ENCODE assay signal across 29 cellular contexts in genomic region chr12:105436636-105437035, GRCh38.
"Had no signal": no experiment of that assay in that cellular context is flagged by ENCODE, and none has a peak within 500 bp of the region (broad histone marks: within the 10 kb centered on the region; RNA-seq: fewer than 3 reads in every experiment).

No MANE protein-coding gene starts in this region.

- DNase-seq: naive thymus-derived CD8-positive, alpha-beta T cell; nephron progenitor cell; occipital lobe; ovary; posterior cingulate gyrus; psoas muscle; right cardiac atrium; right lobe of liver; sigmoid colon; small intestine; stimulated activated CD4-positive, alpha-beta T cell treated with anti-CD3 and anti-CD28 coated beads, Interleukin-15, amount 100 ng/mL, for 24 hours; stimulated activated CD4-positive, alpha-beta T cell treated with anti-CD3 and anti-CD28 coated beads, Interleukin-2, amount 100 ng/mL, for 24 hours; stimulated activated CD4-positive, alpha-beta T cell treated with anti-CD3 and anti-CD28 coated beads, Interleukin-2, amount 100 ng/mL, for 48 hours; stimulated activated CD4-positive, alpha-beta T cell treated with anti-CD3 and anti-CD28 coated beads, Interleukin-4, amount 100 ng/mL, for 24 hours; stimulated activated naive B cell treated with anti-CD40 and anti-IgM and Interleukin-4, amounts not matched to agents 10 μg/mL and 1 μg/mL and 100 μg/mL, for 72 hours; stimulated activated naive CD4-positive, alpha-beta T cell treated with Interleukin-2 at 50 U/mL for 16 hours; stomach; thyroid gland; trophoblast cell; upper lobe of left lung had no signal

- H3K4me1 Mint-ChIP-seq: naive thymus-derived CD8-positive, alpha-beta T cell; stimulated activated effector memory CD8-positive, alpha-beta T cell treated with anti-CD3 and anti-CD28 coated beads, Interleukin-12 subunit alpha, Interleukin-12 subunit beta, amount 100 ng/mL, for 72 hours had no signal

- H3K4me1 ChIP-seq: psoas muscle, right lobe of liver, sigmoid colon, stomach, thyroid gland, tibial nerve, upper lobe of left lung, vagina had no signal

- H3K9me3 ChIP-seq: ovary, psoas muscle, right lobe of liver, thoracic aorta, thyroid gland, tibial nerve, vagina had no signal

- H3K79me2 ChIP-seq: parathyroid adenoma had no signal

- H3K9ac ChIP-seq: parathyroid adenoma had no signal

- H3K27ac Mint-ChIP-seq: naive thymus-derived CD8-positive, alpha-beta T cell; natural killer cell treated with Interleukin-12 subunit alpha and Interleukin-12 subunit beta and Interleukin-15 and Interleukin-18, amount 100 ng/mL, for 72 hours; nephron progenitor cell; progenitor cell of endocrine pancreas; stimulated activated effector memory CD8-positive, alpha-beta T cell treated with anti-CD3 and anti-CD28 coated beads, Interleukin-12 subunit alpha, Interleukin-12 subunit beta, amount 100 ng/mL, for 72 hours; stimulated activated naive B cell treated with anti-CD40 and anti-IgM and Interleukin-4, amounts not matched to agents 10 μg/mL and 1 μg/mL and 100 μg/mL, for 72 hours; stimulated activated naive CD8-positive, alpha-beta T cell treated with anti-CD3 and anti-CD28 coated beads, Interleukin-15, Interleukin-2, amounts not matched to agents 100 ng/mL and 50 ng/mL, for 24 hours had no signal

- H3K36me3 Mint-ChIP-seq: natural killer cell treated with Interleukin-12 subunit alpha and Interleukin-12 subunit beta and Interleukin-15 and Interleukin-18, amount 100 ng/mL, for 72 hours; stimulated activated effector memory CD8-positive, alpha-beta T cell treated with anti-CD3 and anti-CD28 coated beads, Interleukin-12 subunit alpha, Interleukin-12 subunit beta, amount 100 ng/mL, for 72 hours had no signal

- H2AFZ ChIP-seq: parathyroid adenoma had no signal

- H3K27ac ChIP-seq: ovary, parathyroid adenoma, psoas muscle, right lobe of liver, sigmoid colon, stomach, thoracic aorta, thyroid gland, tibial nerve, upper lobe of left lung, vagina had no signal

- H3K27me3 ChIP-seq: ovary, right lobe of liver, sigmoid colon, thyroid gland, tibial nerve, upper lobe of left lung, vagina had no signal

- H3K27me3 Mint-ChIP-seq: progenitor cell of endocrine pancreas had no signal

- H3K4me3 ChIP-seq: ovary, psoas muscle, right lobe of liver, sigmoid colon, stomach, thoracic aorta, thyroid gland, tibial nerve, upper lobe of left lung, vagina had no signal

- H3K36me3 ChIP-seq: ovary, right lobe of liver, sigmoid colon, stomach, thoracic aorta, thyroid gland, tibial nerve, upper lobe of left lung, vagina had no signal

- H3K4me3 Mint-ChIP-seq: naive thymus-derived CD8-positive, alpha-beta T cell; natural killer cell treated with Interleukin-12 subunit alpha and Interleukin-12 subunit beta and Interleukin-15 and Interleukin-18, amount 100 ng/mL, for 72 hours; nephron progenitor cell; neural crest cell; stimulated activated effector memory CD8-positive, alpha-beta T cell treated with anti-CD3 and anti-CD28 coated beads, Interleukin-12 subunit alpha, Interleukin-12 subunit beta, amount 100 ng/mL, for 72 hours; stimulated activated naive B cell treated with anti-CD40 and anti-IgM and Interleukin-4, amounts not matched to agents 10 μg/mL and 1 μg/mL and 100 μg/mL, for 72 hours; stimulated activated naive CD8-positive, alpha-beta T cell treated with anti-CD3 and anti-CD28 coated beads, Interleukin-15, Interleukin-2, amounts not matched to agents 100 ng/mL and 50 ng/mL, for 24 hours had no signal

- H3K9me3 Mint-ChIP-seq: stimulated activated effector memory CD8-positive, alpha-beta T cell treated with anti-CD3 and anti-CD28 coated beads, Interleukin-12 subunit alpha, Interleukin-12 subunit beta, amount 100 ng/mL, for 72 hours had no signal
